In genomic region chrX:66489339-66489738, GRCh38 we compare ENCODE assay signal across 1 cellular context.
TF ChIP-seq lines count a peak whose summit lies in the region.

No MANE protein-coding gene starts in this region.

TF ChIP-seq in K562, 482 proteins besides CTCF, POLR2A, EP300 and RAD21 (continued from another document):
- TF ChIP-seq, protein P1, sequence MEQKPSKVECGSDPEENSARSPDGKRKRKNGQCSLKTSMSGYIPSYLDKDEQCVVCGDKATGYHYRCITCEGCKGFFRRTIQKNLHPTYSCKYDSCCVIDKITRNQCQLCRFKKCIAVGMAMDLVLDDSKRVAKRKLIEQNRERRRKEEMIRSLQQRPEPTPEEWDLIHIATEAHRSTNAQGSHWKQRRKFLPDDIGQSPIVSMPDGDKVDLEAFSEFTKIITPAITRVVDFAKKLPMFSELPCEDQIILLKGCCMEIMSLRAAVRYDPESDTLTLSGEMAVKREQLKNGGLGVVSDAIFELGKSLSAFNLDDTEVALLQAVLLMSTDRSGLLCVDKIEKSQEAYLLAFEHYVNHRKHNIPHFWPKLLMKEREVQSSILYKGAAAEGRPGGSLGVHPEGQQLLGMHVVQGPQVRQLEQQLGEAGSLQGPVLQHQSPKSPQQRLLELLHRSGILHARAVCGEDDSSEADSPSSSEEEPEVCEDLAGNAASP (IDR thresholded peaks at IDR 0.05): peak; percentile 62; the same call in 1 of the 2 replicates
- no peak for TF ChIP-seq PTBP1 (IDR thresholded peaks at IDR 0.05; ENCODE audit: low read depth, low read length)
- peak; percentile 19 to 28; a peak in 1 of 4 replicates for TF ChIP-seq FOXK2 (conservative IDR thresholded peaks at IDR 0.05 in 1 of 2, IDR thresholded peaks at IDR 0.05 in 1 of 2; ENCODE audit: low read depth in 2 of 2)
- no peak for TF ChIP-seq ILF3 (IDR thresholded peaks at IDR 0.05; ENCODE audit: borderline replicate concordance)
- TF ChIP-seq BRF1 (IDR thresholded peaks at IDR 0.05; ENCODE audit: borderline replicate concordance, extremely low read depth, insufficient read length): no peak
- TF ChIP-seq, protein P2, sequence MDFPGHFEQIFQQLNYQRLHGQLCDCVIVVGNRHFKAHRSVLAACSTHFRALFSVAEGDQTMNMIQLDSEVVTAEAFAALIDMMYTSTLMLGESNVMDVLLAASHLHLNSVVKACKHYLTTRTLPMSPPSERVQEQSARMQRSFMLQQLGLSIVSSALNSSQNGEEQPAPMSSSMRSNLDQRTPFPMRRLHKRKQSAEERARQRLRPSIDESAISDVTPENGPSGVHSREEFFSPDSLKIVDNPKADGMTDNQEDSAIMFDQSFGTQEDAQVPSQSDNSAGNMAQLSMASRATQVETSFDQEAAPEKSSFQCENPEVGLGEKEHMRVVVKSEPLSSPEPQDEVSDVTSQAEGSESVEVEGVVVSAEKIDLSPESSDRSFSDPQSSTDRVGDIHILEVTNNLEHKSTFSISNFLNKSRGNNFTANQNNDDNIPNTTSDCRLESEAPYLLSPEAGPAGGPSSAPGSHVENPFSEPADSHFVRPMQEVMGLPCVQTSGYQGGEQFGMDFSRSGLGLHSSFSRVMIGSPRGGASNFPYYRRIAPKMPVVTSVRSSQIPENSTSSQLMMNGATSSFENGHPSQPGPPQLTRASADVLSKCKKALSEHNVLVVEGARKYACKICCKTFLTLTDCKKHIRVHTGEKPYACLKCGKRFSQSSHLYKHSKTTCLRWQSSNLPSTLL (IDR thresholded peaks at IDR 0.05): no peak
- TF ChIP-seq ZNF699 (CRISPR knock-in tag; IDR thresholded peaks at IDR 0.05; ENCODE audit: insufficient replicate concordance): no peak
- no peak for TF ChIP-seq CBX5 (IDR thresholded peaks at IDR 0.05; ENCODE audit: borderline replicate concordance, low read depth)
- no peak for TF ChIP-seq ZSCAN29 (IDR thresholded peaks at IDR 0.05)
